ENCODE assay signal across 1 cellular context in genomic region chr10:93299195-93299594, GRCh38.
TF ChIP-seq lines count a peak whose summit lies in the region.

No MANE protein-coding gene starts in this region.

TF ChIP-seq in GM23338, 12 proteins besides CTCF, POLR2A, EP300 and RAD21 (continued from another document):
- TF ChIP-seq, protein P1, sequence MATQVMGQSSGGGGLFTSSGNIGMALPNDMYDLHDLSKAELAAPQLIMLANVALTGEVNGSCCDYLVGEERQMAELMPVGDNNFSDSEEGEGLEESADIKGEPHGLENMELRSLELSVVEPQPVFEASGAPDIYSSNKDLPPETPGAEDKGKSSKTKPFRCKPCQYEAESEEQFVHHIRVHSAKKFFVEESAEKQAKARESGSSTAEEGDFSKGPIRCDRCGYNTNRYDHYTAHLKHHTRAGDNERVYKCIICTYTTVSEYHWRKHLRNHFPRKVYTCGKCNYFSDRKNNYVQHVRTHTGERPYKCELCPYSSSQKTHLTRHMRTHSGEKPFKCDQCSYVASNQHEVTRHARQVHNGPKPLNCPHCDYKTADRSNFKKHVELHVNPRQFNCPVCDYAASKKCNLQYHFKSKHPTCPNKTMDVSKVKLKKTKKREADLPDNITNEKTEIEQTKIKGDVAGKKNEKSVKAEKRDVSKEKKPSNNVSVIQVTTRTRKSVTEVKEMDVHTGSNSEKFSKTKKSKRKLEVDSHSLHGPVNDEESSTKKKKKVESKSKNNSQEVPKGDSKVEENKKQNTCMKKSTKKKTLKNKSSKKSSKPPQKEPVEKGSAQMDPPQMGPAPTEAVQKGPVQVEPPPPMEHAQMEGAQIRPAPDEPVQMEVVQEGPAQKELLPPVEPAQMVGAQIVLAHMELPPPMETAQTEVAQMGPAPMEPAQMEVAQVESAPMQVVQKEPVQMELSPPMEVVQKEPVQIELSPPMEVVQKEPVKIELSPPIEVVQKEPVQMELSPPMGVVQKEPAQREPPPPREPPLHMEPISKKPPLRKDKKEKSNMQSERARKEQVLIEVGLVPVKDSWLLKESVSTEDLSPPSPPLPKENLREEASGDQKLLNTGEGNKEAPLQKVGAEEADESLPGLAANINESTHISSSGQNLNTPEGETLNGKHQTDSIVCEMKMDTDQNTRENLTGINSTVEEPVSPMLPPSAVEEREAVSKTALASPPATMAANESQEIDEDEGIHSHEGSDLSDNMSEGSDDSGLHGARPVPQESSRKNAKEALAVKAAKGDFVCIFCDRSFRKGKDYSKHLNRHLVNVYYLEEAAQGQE (IDR thresholded peaks at IDR 0.05; ENCODE audit: unreplicated experiment), result no peak
- no peak for TF ChIP-seq ETS1 (IDR thresholded peaks at IDR 0.05)
- no peak for TF ChIP-seq ZNF331 (CRISPR knock-in tag; IDR thresholded peaks at IDR 0.05; ENCODE audit: low read depth)
